ENCODE assay signal across 9 cellular contexts in the genomic region with DNA sequence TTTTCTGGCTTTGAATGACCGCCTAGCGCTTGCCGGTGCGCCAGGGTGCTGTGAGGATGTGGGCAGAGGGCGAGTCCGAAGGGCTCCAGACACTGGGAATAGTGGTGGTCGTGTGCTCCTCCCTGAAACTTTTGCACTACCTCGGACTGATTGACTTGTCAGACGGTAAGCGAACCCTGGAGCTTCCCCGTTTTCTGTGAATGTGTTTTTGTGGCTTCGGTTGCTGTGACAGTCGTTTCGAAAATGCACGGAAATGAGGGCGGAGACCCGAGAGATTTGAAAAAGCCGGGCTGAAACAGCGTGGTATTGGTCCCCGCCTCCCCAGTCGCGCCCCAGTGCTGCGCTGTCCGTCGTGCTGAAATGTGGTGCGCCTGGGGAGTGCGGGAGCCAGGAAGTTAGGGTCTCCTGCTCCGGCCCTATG.
DNase-seq lines count a peak whose midpoint lies in the region; ATAC-seq lines count a peak whose summit lies in the region.
"Had no signal": no experiment of that assay in that cellular context is flagged by ENCODE, and none has a peak within 500 bp of the region (broad histone marks: within the 10 kb centered on the region; RNA-seq: fewer than 3 reads in every experiment).

No MANE protein-coding gene starts in this region.

- H3K27ac Mint-ChIP-seq in activated CD8-positive, alpha-beta memory T cell treated with anti-CD3 and anti-CD28 coated beads, Interleukin-2, amount 10 ng/mL, durations not matched to agents 7 days and 5 days: no peak overlapping the region
- H3K27ac Mint-ChIP-seq: activated naive CD4-positive, alpha-beta T cell treated with anti-CD3 and anti-CD28 coated beads, Interleukin-2, amount 50 U/mL, for 24 hours had no signal

- no peaks in the 10 kb centered on the region for H3K36me3 Mint-ChIP-seq in activated CD8-positive, alpha-beta memory T cell treated with anti-CD3 and anti-CD28 coated beads, Interleukin-2, amount 10 ng/mL, durations not matched to agents 7 days and 5 days
- H3K36me3 Mint-ChIP-seq: activated naive CD4-positive, alpha-beta T cell treated with anti-CD3 and anti-CD28 coated beads, Interleukin-2, amount 50 U/mL, for 24 hours had no signal

- intact Hi-C loops in left ventricle myocardium superior (cut with micrococcal nuclease): no loop called here

- no peaks in the 10 kb centered on the region for H3K9me3 Mint-ChIP-seq in activated CD8-positive, alpha-beta memory T cell treated with anti-CD3 and anti-CD28 coated beads, Interleukin-2, amount 10 ng/mL, durations not matched to agents 7 days and 5 days (ENCODE audit: low read depth)

- DNase-seq in activated T-cell treated with anti-CD3 and anti-CD28 coated beads for 24 hours (ENCODE audit: low read depth) (peak; percentile 15), activated T-cell treated with anti-CD3 and anti-CD28 coated beads for 4 hours (no peak), left ventricle myocardium superior (peak; percentile 36), C1 segment of cervical spinal cord (lab: John Stamatoyannopoulos, UW) (no peak)
- DNase-seq in activated CD8-positive, alpha-beta memory T cell treated with anti-CD3 and anti-CD28 coated beads, Interleukin-2, amount 10 ng/mL, durations not matched to agents 7 days and 5 days: peak; percentile 77
- DNase-seq in stimulated activated CD4-positive, alpha-beta T cell treated with anti-CD3 and anti-CD28 coated beads, Interleukin-15, amount 100 ng/mL, for 24 hours: peak; percentile 67

- CTCF ChIA-PET in activated CD8-positive, alpha-beta memory T cell treated with anti-CD3 and anti-CD28 coated beads, Interleukin-2, amount 10 ng/mL, durations not matched to agents 7 days and 5 days (lab: Charles Lee): no interaction called here

- peaks cover 50% of the 10 kb centered on the region for H3K27me3 Mint-ChIP-seq in activated CD8-positive, alpha-beta memory T cell treated with anti-CD3 and anti-CD28 coated beads, Interleukin-2, amount 10 ng/mL, durations not matched to agents 7 days and 5 days

- peaks cover 9% of the 10 kb centered on the region for H3K4me1 Mint-ChIP-seq in activated CD8-positive, alpha-beta memory T cell treated with anti-CD3 and anti-CD28 coated beads, Interleukin-2, amount 10 ng/mL, durations not matched to agents 7 days and 5 days

- peak overlapping the region; percentile 27 for H3K4me3 Mint-ChIP-seq in activated CD8-positive, alpha-beta memory T cell treated with anti-CD3 and anti-CD28 coated beads, Interleukin-2, amount 10 ng/mL, durations not matched to agents 7 days and 5 days

- ATAC-seq in HG03432 (IDR thresholded peaks at IDR 0.05; ENCODE audit: unreplicated experiment): peak; percentile 85
- ATAC-seq in activated CD8-positive, alpha-beta memory T cell treated with anti-CD3 and anti-CD28 coated beads, Interleukin-2, amount 10 ng/mL, durations not matched to agents 7 days and 5 days: peak; percentile 97
- ATAC-seq in left ventricle myocardium superior: peak; percentile 64
- no peak for ATAC-seq in GM21786 (IDR thresholded peaks at IDR 0.05; ENCODE audit: unreplicated experiment)

Comparison
In these comparisons a context has a peak if more than half of its experiments do, and no peak if none do; other contexts are left out.
1. DNase-seq: peak in activated T-cell treated with anti-CD3 and anti-CD28 coated beads for 24 hours (single experiment), activated CD8-positive, alpha-beta memory T cell treated with anti-CD3 and anti-CD28 coated beads, Interleukin-2, amount 10 ng/mL, durations not matched to agents 7 days and 5 days (single experiment), left ventricle myocardium superior (single experiment) and stimulated activated CD4-positive, alpha-beta T cell treated with anti-CD3 and anti-CD28 coated beads, Interleukin-15, amount 100 ng/mL, for 24 hours (single experiment); none in activated T-cell treated with anti-CD3 and anti-CD28 coated beads for 4 hours (single experiment) and C1 segment of cervical spinal cord (0 of 14).